28 cellular contexts compared by ENCODE assay signal in the genomic region with DNA sequence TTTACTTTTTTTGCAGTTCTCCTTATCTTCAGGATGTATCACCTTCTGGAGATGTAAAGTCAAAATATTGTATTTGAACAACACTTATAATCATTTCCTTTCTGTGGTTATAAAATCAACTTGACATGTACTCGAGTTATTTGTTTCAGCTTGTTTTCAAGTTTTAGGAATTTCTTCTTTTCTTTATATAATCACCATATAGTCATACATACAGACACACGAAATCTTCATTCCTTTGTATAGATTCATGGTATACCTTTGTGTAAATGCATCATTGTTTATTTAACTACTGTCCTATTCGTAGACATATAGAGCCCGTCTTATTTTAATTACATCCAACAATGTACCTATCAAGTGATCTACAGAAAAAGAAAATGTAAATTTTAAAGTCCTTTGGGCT.
"Had no signal": no experiment of that assay in that cellular context is flagged by ENCODE, and none has a peak within 500 bp of the region (broad histone marks: within the 10 kb centered on the region; RNA-seq: fewer than 3 reads in every experiment).

No MANE protein-coding gene starts in this region.

- H3K4me3 ChIP-seq: hepatocyte, left ventricle myocardium inferior, lung, neural progenitor cell, psoas muscle, right atrium auricular region, right lobe of liver, skin epidermis, spleen, suprapubic skin, thoracic aorta, tibial artery, upper lobe of right lung, uterus had no signal

- H3K4me3 Mint-ChIP-seq: mesothelial cell of epicardium; naive B cell; natural killer cell; nephron progenitor cell; neural progenitor cell; stimulated activated effector memory CD8-positive, alpha-beta T cell treated with anti-CD3 and anti-CD28 coated beads, Interleukin-12 subunit alpha, Interleukin-12 subunit beta, amount 100 ng/mL, for 72 hours; stimulated activated naive CD8-positive, alpha-beta T cell treated with anti-CD3 and anti-CD28 coated beads, Interleukin-15, Interleukin-2, amounts not matched to agents 100 ng/mL and 50 ng/mL, for 24 hours had no signal

- H3K9me3 Mint-ChIP-seq: natural killer cell, neural progenitor cell had no signal

- H3K36me3 ChIP-seq: neural progenitor cell, neutrophil, right atrium auricular region, right lobe of liver, suprapubic skin, thoracic aorta, upper lobe of right lung, uterus had no signal

- H3K27me3 Mint-ChIP-seq: naive B cell; stimulated activated naive CD8-positive, alpha-beta T cell treated with anti-CD3 and anti-CD28 coated beads, Interleukin-15, Interleukin-2, amounts not matched to agents 100 ng/mL and 50 ng/mL, for 24 hours had no signal

- H3K27ac Mint-ChIP-seq: mesothelial cell of epicardium; naive B cell; natural killer cell; nephron progenitor cell; neural progenitor cell; stimulated activated effector memory CD8-positive, alpha-beta T cell treated with anti-CD3 and anti-CD28 coated beads, Interleukin-12 subunit alpha, Interleukin-12 subunit beta, amount 100 ng/mL, for 72 hours; stimulated activated naive CD8-positive, alpha-beta T cell treated with anti-CD3 and anti-CD28 coated beads, Interleukin-15, Interleukin-2, amounts not matched to agents 100 ng/mL and 50 ng/mL, for 24 hours had no signal

- H3K4me1 Mint-ChIP-seq: mesothelial cell of epicardium, nephron progenitor cell, neural progenitor cell had no signal

- ATAC-seq: natural killer cell; psoas muscle; right lobe of liver; stimulated activated effector memory CD8-positive, alpha-beta T cell treated with anti-CD3 and anti-CD28 coated beads, Interleukin-12 subunit alpha, Interleukin-12 subunit beta, amount 100 ng/mL, for 72 hours; upper lobe of right lung had no signal

- H3K27me3 ChIP-seq: hepatocyte, neural progenitor cell, neutrophil, right atrium auricular region, right lobe of liver, spleen, suprapubic skin, tibial artery, upper lobe of right lung, uterus had no signal

- H3K27ac ChIP-seq: hepatocyte, left ventricle myocardium inferior, neural progenitor cell, neutrophil, parathyroid adenoma, psoas muscle, right atrium auricular region, right lobe of liver, skin epidermis, spleen, suprapubic skin, thoracic aorta, tibial artery, upper lobe of right lung, uterus had no signal

- DNase-seq: islet precursor cell; left ventricle myocardium inferior; mesendoderm; naive B cell; natural killer cell; nephron progenitor cell; occipital lobe; psoas muscle; right lobe of liver; spleen; stimulated activated CD4-positive, alpha-beta T cell treated with anti-CD3 and anti-CD28 coated beads, Interleukin-4, amount 100 ng/mL, for 24 hours; stimulated activated naive CD4-positive, alpha-beta T cell; tibial artery; trophoblast cell; upper lobe of right lung; uterus had no signal

- H3K9me3 ChIP-seq: left ventricle myocardium inferior, neutrophil, psoas muscle, right atrium auricular region, right lobe of liver, suprapubic skin, thoracic aorta, tibial artery, upper lobe of right lung, uterus had no signal

- H3K4me1 ChIP-seq: left ventricle myocardium inferior, neural progenitor cell, parathyroid adenoma, psoas muscle, right atrium auricular region, spleen, suprapubic skin, tibial artery, upper lobe of right lung, uterus had no signal

- H3K36me3 Mint-ChIP-seq: natural killer cell had no signal
